8 cellular contexts compared by ENCODE assay signal in genomic region chr11:32891657-32892354, GRCh38. TPM values are rescaled to one million over a fixed set of nuclear protein-coding genes. Genes with fewer than 3 reads are reported as not detected.
DNase-seq lines count a peak whose midpoint lies in the region; ATAC-seq, FAIRE-seq and TF ChIP-seq lines count a peak whose summit lies in the region.

No MANE protein-coding gene starts in this region.

- peak overlapping the region; percentile 86 to 93 (median 92) for H3K27ac Mint-ChIP-seq in IgD-negative memory B cell

- H3K9me3 ChIP-seq in WERI-Rb-1 (ENCODE audit: severe bottlenecking): no peaks in the 10 kb centered on the region

- no peak for FAIRE-seq in RCC 7860 (lab: Jason Lieb, UNC)

- DNase-seq in DMS79 treated with DMSO at 0.1 percent for 48 hours (lab: John Stamatoyannopoulos, UW) (peak; percentile 50), WERI-Rb-1 (peak; percentile 57), germinal center (ENCODE audit: low spot score) (peak; percentile 58), skeletal muscle cell (ENCODE audit: low read depth) (no peak), RCC 7860 (ENCODE audit: low spot score) (no peak)

- H3K4me3 ChIP-seq in WERI-Rb-1 (ENCODE audit: low read depth, low read length): peak overlapping the region; percentile 74
- H3K4me3 ChIP-seq in skeletal muscle cell (ENCODE audit: low read depth, low read length): peak overlapping the region; percentile 89

- ATAC-seq in GM18858 (IDR thresholded peaks at IDR 0.05; ENCODE audit: unreplicated experiment): no peak
- no peak for ATAC-seq in HG03457 (IDR thresholded peaks at IDR 0.05; ENCODE audit: unreplicated experiment)

- H3K4me3 Mint-ChIP-seq in IgD-negative memory B cell: peak overlapping the region; percentile 85 to 98 (median 95)

- TF ChIP-seq CTCF in WERI-Rb-1 (IDR thresholded peaks at IDR 0.05; ENCODE audit: low read depth, low read length): no peak

- no peaks in the 10 kb centered on the region for H3K27me3 Mint-ChIP-seq in IgD-negative memory B cell

- peaks cover 11 to 24% (median 18%) of the 10 kb centered on the region in 3 donors for H3K4me1 Mint-ChIP-seq in IgD-negative memory B cell

- H3K36me3 Mint-ChIP-seq in IgD-negative memory B cell: no peaks in the 10 kb centered on the region

- no peaks in the 10 kb centered on the region for H3K27me3 ChIP-seq in WERI-Rb-1 (ENCODE audit: insufficient read depth, low read depth, severe bottlenecking)

- peaks cover 0 to 6% (median 1%) of the 10 kb centered on the region in 3 donors for H3K9me3 Mint-ChIP-seq in IgD-negative memory B cell

- H3K36me3 ChIP-seq in WERI-Rb-1: peaks cover 13% of the 10 kb centered on the region

- H3K27ac ChIP-seq in WERI-Rb-1: peak overlapping the region; percentile 98

RNA-seq across cellular contexts. Expression of gene QSER1, which starts 0.8 kb away (rescaled TPM):
- 0.73 TPM for polyA plus RNA-seq in IgD-negative memory B cell

Comparison
In these comparisons a context has a peak if more than half of its experiments do, and no peak if none do; other contexts are left out.
1. DNase-seq: peak in DMS79 treated with DMSO at 0.1 percent for 48 hours (single experiment), WERI-Rb-1 (single experiment) and germinal center (single experiment); none in skeletal muscle cell (single experiment) and RCC 7860 (single experiment).